ENCODE assay signal across 24 cellular contexts in the genomic region with DNA sequence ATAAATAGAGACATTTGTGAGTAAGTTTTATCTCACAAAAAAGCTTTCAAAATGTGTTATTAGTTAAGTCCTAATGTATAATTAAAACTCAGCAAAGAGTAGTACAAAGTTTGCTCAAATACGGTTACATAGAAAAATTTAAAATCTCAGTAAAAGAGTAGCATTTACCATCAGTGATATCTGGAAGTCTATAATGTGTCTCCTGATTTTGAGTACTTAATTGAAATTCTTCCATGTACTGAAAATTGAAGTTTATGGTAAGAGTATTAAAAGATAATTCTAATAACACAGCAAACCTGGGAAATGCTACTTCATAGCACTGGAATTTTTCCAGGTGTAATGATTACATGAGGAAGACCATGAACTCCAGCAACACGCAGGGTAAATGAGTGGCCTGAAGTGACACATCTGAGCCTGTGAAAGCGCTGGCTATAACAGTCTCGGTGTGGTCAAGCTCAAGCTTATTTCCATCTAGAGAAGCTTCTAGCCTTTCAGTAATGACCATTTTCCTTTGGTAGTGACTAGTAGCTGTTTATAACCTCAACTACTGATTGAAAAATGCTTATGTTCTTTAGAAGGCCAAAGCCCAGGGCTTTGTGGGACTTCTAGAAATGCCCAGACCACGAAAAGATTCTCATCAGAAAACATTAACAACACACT.
A peak's percentile ranks its signal among the peaks of the same experiment; 100 is the strongest.
DNase-seq lines count a peak whose midpoint lies in the region; ATAC-seq, FAIRE-seq and TF ChIP-seq lines count a peak whose summit lies in the region.
"Had no signal": no experiment of that assay in that cellular context is flagged by ENCODE, and none has a peak within 500 bp of the region (broad histone marks: within the 10 kb centered on the region; RNA-seq: fewer than 3 reads in every experiment).

No MANE protein-coding gene starts in this region.

- no peak for TF ChIP-seq EP300 in A549 (IDR thresholded peaks at IDR 0.05)

- intact Hi-C loops in A673 (cut with micrococcal nuclease; ENCODE audit: unreplicated experiment): no loop called here
- intact Hi-C loops in activated T-helper 2 cell treated with anti-CD3 and anti-CD28 coated beads, Interferon-gamma antibody, Interleukin-2, Interleukin-4, amounts not matched to agents 10 μg/mL and 5 μg/mL and 100 μg/mL, durations not matched to agents 14 hours and 24 hours and 36 hours (cut with micrococcal nuclease): no loop called here

- H3K36me3 ChIP-seq in hepatocyte (replicated peaks; ENCODE audit: insufficient read depth, low read depth): no peaks in the 10 kb centered on the region
- no peaks in the 10 kb centered on the region for H3K36me3 ChIP-seq in mesendoderm (ENCODE audit: control insufficient read depth, insufficient read depth, low read length)
- H3K36me3 ChIP-seq in A673 (ENCODE audit: insufficient read depth, low read length, poor library complexity, severe bottlenecking): no peaks in the 10 kb centered on the region
- H3K36me3 ChIP-seq: BE2C had no signal

- no peaks in the 10 kb centered on the region for H4K20me1 ChIP-seq in hepatocyte (ENCODE audit: insufficient read depth, poor library complexity, severe bottlenecking)

- WGBS in A549 (ENCODE audit: missing lambda C conversion rate): 65% methylated on average over 5 of the region's 5 CpGs
- 82% methylated on average over 5 of the region's 5 CpGs for WGBS in hepatocyte (ENCODE audit: low lambda C conversion rate, missing lambda C conversion rate)
- no CpG with 5 or more reads among the region's 5 CpGs for WGBS in mesendoderm (ENCODE audit: extremely low coverage, insufficient coverage, low lambda C conversion rate)

- no peak overlapping the region for H2BK15ac ChIP-seq in mesendoderm (replicated peaks; ENCODE audit: low read depth)

- H4K5ac ChIP-seq in mesendoderm (ENCODE audit: low read length): no peak overlapping the region

- no TSS peak for BruUV-seq in A673 (replicated peaks; lab: Mats Ljungman, UMichigan)

- H3K9me2 ChIP-seq in hepatocyte (replicated peaks; ENCODE audit: insufficient read depth): no peaks in the 10 kb centered on the region

- H3K23ac ChIP-seq in mesendoderm (ENCODE audit: low read length): no peak overlapping the region

- H2AK5ac ChIP-seq in mesendoderm (ENCODE audit: low read length): no peak overlapping the region

- no peak for TF ChIP-seq POLR2A in A549 (IDR thresholded peaks at IDR 0.05; ENCODE audit: low read length)

- no peak overlapping the region for H3K4me3 Mint-ChIP-seq in activated T-helper 2 cell treated with anti-CD3 and anti-CD28 coated beads, Interferon-gamma antibody, Interleukin-2, Interleukin-4, amounts not matched to agents 10 μg/mL and 5 μg/mL and 100 μg/mL, durations not matched to agents 14 hours and 24 hours and 36 hours (ENCODE audit: low read depth)
- H3K4me3 Mint-ChIP-seq: CD4-positive, CD25-positive, alpha-beta regulatory T cell had no signal

- TF ChIP-seq CTCF in A549 (IDR thresholded peaks at IDR 0.05) (no peak), VCaP (conservative IDR thresholded peaks at IDR 0.05) (no peak), hepatocyte (IDR thresholded peaks at IDR 0.05; ENCODE audit: poor library complexity) (no peak), A673 (conservative IDR thresholded peaks at IDR 0.05; ENCODE audit: low read depth, low read length) (no peak)

- H3K4me2 ChIP-seq in A549 (peak overlapping the region; percentile 47), hepatocyte (no peak overlapping the region), mesendoderm (ENCODE audit: low read length) (no peak overlapping the region)

- H3K27me3 ChIP-seq in hepatocyte: no peaks in the 10 kb centered on the region
- H3K27me3 ChIP-seq in mesendoderm (ENCODE audit: insufficient read depth, low read length, poor library complexity): no peaks in the 10 kb centered on the region
- H3K27me3 ChIP-seq in A673 (replicated peaks; ENCODE audit: insufficient read depth, low read depth, low read length, poor library complexity): no peaks in the 10 kb centered on the region
- H3K27me3 ChIP-seq: BE2C had no signal

- no peak for TF ChIP-seq RAD21 in A549 (conservative IDR thresholded peaks at IDR 0.05 in 1 of 2, IDR thresholded peaks at IDR 0.05 in 1 of 2)

- no peak for DNase-seq in A549 (ENCODE audit: low read depth in 1 of 2, low spot score in 1 of 2)
- no peak for DNase-seq in hepatocyte (ENCODE audit: low spot score)
- no peak for DNase-seq in mesendoderm
- no peak for DNase-seq in hepatic stellate cell (ENCODE audit: low spot score)
- DNase-seq in hippocampal formation (lab: John Stamatoyannopoulos, UW): no peak
- no peak for DNase-seq in A673 (ENCODE audit: low spot score)
- DNase-seq in activated T-helper 2 cell treated with anti-CD3 and anti-CD28 coated beads, Interferon-gamma antibody, Interleukin-2, Interleukin-4, amounts not matched to agents 10 μg/mL and 5 μg/mL and 100 μg/mL, durations not matched to agents 14 hours and 24 hours and 36 hours (ENCODE audit: low spot score): no peak
- DNase-seq: 8988T; BE2C; CD4-positive, CD25-positive, alpha-beta regulatory T cell; COR-L47; DMS 273 treated with DMSO at 0.1 percent for 48 hours; EL; GOT3; IMR-90; NCI-H1417 treated with DMSO at 0.1 percent for 48 hours; NCI-H187 treated with DMSO at 0.1 percent for 48 hours; NCI-H2227 treated with DMSO at 0.1 percent for 48 hours; NCI-H510A treated with DMSO at 0.1 percent for 48 hours; RPMI8226; SHP77 treated with DMSO at 0.1 percent for 48 hours had no signal

- H3K9ac ChIP-seq in mesendoderm (ENCODE audit: low read length): no peak overlapping the region

- ATAC-seq in A549: peak; percentile 30 to 49; a peak in 2 of 6 replicates
- ATAC-seq: GM12878, HCT116 had no signal

- H3K4ac ChIP-seq in mesendoderm (ENCODE audit: low read depth, low read length): no peak overlapping the region

- no peak overlapping the region for H3K27ac Mint-ChIP-seq in activated T-helper 2 cell treated with anti-CD3 and anti-CD28 coated beads, Interferon-gamma antibody, Interleukin-2, Interleukin-4, amounts not matched to agents 10 μg/mL and 5 μg/mL and 100 μg/mL, durations not matched to agents 14 hours and 24 hours and 36 hours
- H3K27ac Mint-ChIP-seq: CD4-positive, CD25-positive, alpha-beta regulatory T cell had no signal

- peak overlapping the region; percentile 75 for H3K18ac ChIP-seq in mesendoderm (ENCODE audit: low read length)

- H2AFZ ChIP-seq in hepatocyte: no peak overlapping the region

- peaks cover 11% of the 10 kb centered on the region for H3K9me3 Mint-ChIP-seq in activated T-helper 2 cell treated with anti-CD3 and anti-CD28 coated beads, Interferon-gamma antibody, Interleukin-2, Interleukin-4, amounts not matched to agents 10 μg/mL and 5 μg/mL and 100 μg/mL, durations not matched to agents 14 hours and 24 hours and 36 hours
- H3K9me3 Mint-ChIP-seq: CD4-positive, CD25-positive, alpha-beta regulatory T cell had no signal

- no peak overlapping the region for H2BK120ac ChIP-seq in mesendoderm (ENCODE audit: low read depth, low read length)

- H3K79me1 ChIP-seq in mesendoderm (ENCODE audit: low read length): no peaks in the 10 kb centered on the region

- POLR2A ChIA-PET in A549 (lab: Yijun Ruan, JAX) (no interaction called here), A673 (lab: Charles Lee; ENCODE audit: low non-redundant PET) (no interaction called here)

- peaks cover 19% of the 10 kb centered on the region for H3K36me3 Mint-ChIP-seq in activated T-helper 2 cell treated with anti-CD3 and anti-CD28 coated beads, Interferon-gamma antibody, Interleukin-2, Interleukin-4, amounts not matched to agents 10 μg/mL and 5 μg/mL and 100 μg/mL, durations not matched to agents 14 hours and 24 hours and 36 hours (ENCODE audit: low read depth)

- H3K4me1 ChIP-seq in A549 (peaks cover 42% of the 10 kb centered on the region), hepatocyte (ENCODE audit: insufficient read depth) (peaks cover 26% of the 10 kb centered on the region), mesendoderm (ENCODE audit: control insufficient read depth, low read depth, low read length) (no peaks in the 10 kb centered on the region), A673 (ENCODE audit: insufficient read depth, low read length, poor library complexity, severe bottlenecking) (peaks cover 9% of the 10 kb centered on the region)
- H3K4me1 ChIP-seq: BE2C had no signal

- H3K27ac ChIP-seq in A549 (peak overlapping the region in 1 of 2 experiments; percentile 51; a peak in 2 of 6 replicates), VCaP (peak overlapping the region; percentile 34), hepatocyte (peak overlapping the region; percentile 30), mesendoderm (ENCODE audit: low read depth, low read length) (no peak overlapping the region), A673 (ENCODE audit: low read depth, low read length, poor library complexity, severe bottlenecking) (no peak overlapping the region)

- no peak overlapping the region for H3K56ac ChIP-seq in mesendoderm (ENCODE audit: low read length)

- no peaks in the 10 kb centered on the region for H3K27me3 Mint-ChIP-seq in activated T-helper 2 cell treated with anti-CD3 and anti-CD28 coated beads, Interferon-gamma antibody, Interleukin-2, Interleukin-4, amounts not matched to agents 10 μg/mL and 5 μg/mL and 100 μg/mL, durations not matched to agents 14 hours and 24 hours and 36 hours (ENCODE audit: low read depth)
- H3K27me3 Mint-ChIP-seq: CD4-positive, CD25-positive, alpha-beta regulatory T cell had no signal

- H2BK5ac ChIP-seq in mesendoderm (ENCODE audit: low read length): no peak overlapping the region

- CTCF ChIA-PET in A549 (lab: Yijun Ruan, JAX) (interaction anchor here (0.6 to 1.1 kb wide), 3 partner anchors 10 to 122 kb away, joined by 3 to 4 read pairs (median 4); no protein-coding TSS in a partner anchor), A673 (lab: Charles Lee) (no interaction called here)

- no peaks in the 10 kb centered on the region for H3K79me2 ChIP-seq in hepatocyte
- H3K79me2 ChIP-seq in mesendoderm (ENCODE audit: control insufficient read depth, insufficient read depth, low read length): no peaks in the 10 kb centered on the region

- H4K8ac ChIP-seq in mesendoderm (ENCODE audit: low read depth, low read length): no peak overlapping the region

- no peaks in the 10 kb centered on the region for H3K9me3 ChIP-seq in A549
- H3K9me3 ChIP-seq in hepatocyte (ENCODE audit: low read depth): no peaks in the 10 kb centered on the region
- no peaks in the 10 kb centered on the region for H3K9me3 ChIP-seq in A673 (ENCODE audit: low read depth, low read length, poor library complexity, severe bottlenecking)
- H3K9me3 ChIP-seq: BE2C had no signal

- no peak overlapping the region for H3K4me3 ChIP-seq in A549
- H3K4me3 ChIP-seq in hepatocyte: no peak overlapping the region
- H3K4me3 ChIP-seq in mesendoderm (ENCODE audit: low read length): no peak overlapping the region
- H3K4me3 ChIP-seq in A673 (ENCODE audit: low read depth, low read length, poor library complexity, severe bottlenecking): no peak overlapping the region
- H3K4me3 ChIP-seq: GM12878 had no signal

- peak; percentile 56 for FAIRE-seq in A549 (lab: Jason Lieb, UNC)
- FAIRE-seq: GM12878 had no signal

- peaks cover 8% of the 10 kb centered on the region for H3K4me1 Mint-ChIP-seq in activated T-helper 2 cell treated with anti-CD3 and anti-CD28 coated beads, Interferon-gamma antibody, Interleukin-2, Interleukin-4, amounts not matched to agents 10 μg/mL and 5 μg/mL and 100 μg/mL, durations not matched to agents 14 hours and 24 hours and 36 hours (ENCODE audit: low read depth)

TF ChIP-seq in A549, 52 proteins besides CTCF, POLR2A, EP300 and RAD21 (continues in another document):
- TF ChIP-seq NPAS2 (CRISPR knock-in tag; IDR thresholded peaks at IDR 0.05; ENCODE audit: borderline replicate concordance) (no peak), POLR2AphosphoS2 (conservative IDR thresholded peaks at IDR 0.05; ENCODE audit: low read length) (no peak)

Comparison
In these comparisons a context has a peak if more than half of its experiments do, and no peak if none do; other contexts are left out.
1. H3K27ac ChIP-seq: peak in VCaP (single experiment) and hepatocyte (single experiment); none in mesendoderm (single experiment) and A673 (single experiment).